ENCODE assay signal across 9 cellular contexts in the genomic region with DNA sequence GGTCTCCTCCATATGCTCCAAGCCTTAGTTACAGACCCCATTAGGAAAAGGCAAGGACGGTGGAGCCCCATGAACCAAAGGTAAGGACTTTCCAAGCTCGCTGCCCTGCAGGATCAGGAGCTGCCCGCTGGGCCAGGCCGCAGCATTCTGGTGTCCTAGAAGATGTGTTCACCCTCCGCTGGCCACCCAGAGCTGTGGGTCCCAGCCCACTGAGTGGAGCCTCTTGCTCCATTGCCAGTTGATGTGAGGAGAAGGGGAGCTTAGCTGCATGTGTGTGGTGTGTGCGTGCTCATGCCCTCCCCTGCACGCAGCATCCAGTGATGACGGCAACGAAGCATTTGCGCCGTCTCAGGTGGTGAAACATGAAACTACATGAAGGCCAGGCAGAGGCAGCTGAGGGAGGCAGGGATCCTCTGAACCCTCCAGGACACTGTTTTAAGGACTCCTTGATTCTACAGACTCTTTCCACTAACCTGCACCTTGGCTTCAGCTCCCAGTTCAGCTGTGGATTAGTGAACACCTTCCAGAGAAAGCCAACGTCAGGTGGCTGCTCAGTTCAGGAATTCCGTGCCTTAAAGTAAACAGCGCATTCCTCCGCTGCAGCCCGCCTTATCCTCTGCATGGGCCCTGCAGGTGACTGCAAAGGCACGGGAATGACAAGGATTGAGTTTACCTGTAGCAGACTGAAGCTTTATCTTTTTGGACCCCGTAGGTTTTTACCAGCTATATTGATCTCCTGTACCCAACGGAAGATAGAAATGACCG. TPM values are rescaled to one million over a fixed set of nuclear protein-coding genes. Genes with fewer than 3 reads are reported as not detected.
DNase-seq lines count a peak whose midpoint lies in the region; ATAC-seq and TF ChIP-seq lines count a peak whose summit lies in the region.
"Had no signal": no experiment of that assay in that cellular context is flagged by ENCODE, and none has a peak within 500 bp of the region (broad histone marks: within the 10 kb centered on the region; RNA-seq: fewer than 3 reads in every experiment).

No MANE protein-coding gene starts in this region.

- TF ChIP-seq CTCF in left ventricle myocardium inferior (IDR thresholded peaks at IDR 0.05; ENCODE audit: borderline replicate concordance): no peak
- no peak for TF ChIP-seq CTCF in mesothelial cell of epicardium (IDR thresholded peaks at IDR 0.05; ENCODE audit: unreplicated experiment)
- peak in 3 of 6 experiments; percentile 2 to 32 (median 14) for TF ChIP-seq CTCF in thyroid gland (IDR thresholded peaks at IDR 0.05)

- H3K9me3 ChIP-seq in left ventricle myocardium inferior (replicated peaks) (no peaks in the 10 kb centered on the region), thyroid gland (no peaks in the 10 kb centered on the region)
- H3K9me3 ChIP-seq: BLaER1 treated with 17β-estradiol and CSF1 and Interleukin-3, amounts not matched to agents 10 nM and 100 nM had no signal

- peak in 1 of 2 donors; percentile 32 for TF ChIP-seq POLR2A in thyroid gland (IDR thresholded peaks at IDR 0.05)

- DNase-seq in left ventricle myocardium inferior (no peak), left cardiac atrium (no peak), epithelial cell of prostate (ENCODE audit: low read depth, low spot score) (no peak), mesothelial cell of epicardium (ENCODE audit: low spot score in 2 of 2, unreplicated experiment in 2 of 2) (no peak), thyroid gland (peak; percentile 89 to 92), CD1c-positive myeloid dendritic cell (ENCODE audit: extremely low spot score) (no peak), COLO668 (lab: John Stamatoyannopoulos, UW; ENCODE audit: unreplicated experiment) (no peak)

- H3K27ac ChIP-seq in left ventricle myocardium inferior (replicated peaks) (peak overlapping the region; percentile 73), epithelial cell of prostate (peak overlapping the region; percentile 55), thyroid gland (peak overlapping the region; percentile 80 to 91 (median 89))
- H3K27ac ChIP-seq: BLaER1 treated with 17β-estradiol and CSF1 and Interleukin-3, amounts not matched to agents 10 nM and 100 nM had no signal

- no peak overlapping the region for H3K4me3 ChIP-seq in left ventricle myocardium inferior
- no peak overlapping the region for H3K4me3 ChIP-seq in thyroid gland (replicated peaks in 1 of 3)
- H3K4me3 ChIP-seq: BLaER1 treated with 17β-estradiol and CSF1 and Interleukin-3, amounts not matched to agents 10 nM and 100 nM had no signal

- H3K4me1 ChIP-seq in left ventricle myocardium inferior: peaks cover 56% of the 10 kb centered on the region
- peaks cover 24 to 26% of the 10 kb centered on the region in 2 donors for H3K4me1 ChIP-seq in thyroid gland

- peaks cover 13% of the 10 kb centered on the region for H3K36me3 Mint-ChIP-seq in mesothelial cell of epicardium

- 48 to 56% methylated on average over 17 to 20 of the region's 20 CpGs for WGBS in thyroid gland, 2 donors

- intact Hi-C loops in left ventricle myocardium inferior (cut with micrococcal nuclease) (loop anchor here (5.0 kb wide), 2 partner anchors 117 to 258 kb away; no protein-coding TSS in a partner anchor), left cardiac atrium (cut with DNase I) (loop anchor here in 1 of 2 donors (5.0 kb wide), 3 partner anchors 67 to 258 kb away; no protein-coding TSS in a partner anchor), thyroid gland (cut with DNase I) (loop anchor here (2.0 to 5.0 kb wide), 3 partner anchors 67 to 258 kb away; no protein-coding TSS in a partner anchor)

- H3K36me3 ChIP-seq in left ventricle myocardium inferior (peaks cover 39% of the 10 kb centered on the region), thyroid gland (no peaks in the 10 kb centered on the region)

- H3K9me3 Mint-ChIP-seq in mesothelial cell of epicardium: no peaks in the 10 kb centered on the region

- H3K27ac Mint-ChIP-seq in mesothelial cell of epicardium: peak overlapping the region; percentile 69

- H3K4me1 Mint-ChIP-seq in mesothelial cell of epicardium: peaks cover 20% of the 10 kb centered on the region

- no peaks in the 10 kb centered on the region for H3K27me3 Mint-ChIP-seq in mesothelial cell of epicardium (ENCODE audit: low read depth)

- H3K27me3 ChIP-seq in left ventricle myocardium inferior (ENCODE audit: low read depth) (no peaks in the 10 kb centered on the region), thyroid gland (no peaks in the 10 kb centered on the region)
- H3K27me3 ChIP-seq: BLaER1 treated with 17β-estradiol and CSF1 and Interleukin-3, amounts not matched to agents 10 nM and 100 nM had no signal

- H3K4me3 Mint-ChIP-seq in mesothelial cell of epicardium: no peak overlapping the region

- ATAC-seq in left cardiac atrium: no peak
- ATAC-seq in GM19452 (IDR thresholded peaks at IDR 0.05; ENCODE audit: unreplicated experiment): no peak

RNA-seq across cellular contexts. Expression of gene SMYD2, which starts 48.7 kb away (rescaled TPM):
- total RNA-seq in left ventricle myocardium inferior (247 TPM), left cardiac atrium (1 to 10 TPM; 8.7 to 9.4 TPM), mesothelial cell of epicardium (34.8 to 35.8 TPM (median 35.3 TPM) in 3 replicates), thyroid gland (10 to 100 TPM; 37.6 to 56.1 (median 44.5) TPM)

Comparison
In these comparisons a context has a peak if more than half of its experiments do, and no peak if none do; other contexts are left out.
1. DNase-seq: peak in thyroid gland (2 of 2); none in left ventricle myocardium inferior (single experiment), left cardiac atrium (single experiment), epithelial cell of prostate (single experiment), mesothelial cell of epicardium (0 of 2), CD1c-positive myeloid dendritic cell (single experiment) and COLO668 (single experiment).
2. Peak in every context shown above with its lines, with median percentiles within 50 percentile points of each other: H3K27ac ChIP-seq.